16 cellular contexts compared by ENCODE assay signal in genomic region chr17:5184284-5184683, GRCh38. TPM values are rescaled to one million over a fixed set of nuclear protein-coding genes. Genes with fewer than 3 reads are reported as not detected.
"Had no signal": no experiment of that assay in that cellular context is flagged by ENCODE, and none has a peak within 500 bp of the region (broad histone marks: within the 10 kb centered on the region; RNA-seq: fewer than 3 reads in every experiment).

No MANE protein-coding gene starts in this region.

- H3K27me3 Mint-ChIP-seq: activated naive CD4-positive, alpha-beta T cell treated with anti-CD3 and anti-CD28 coated beads, Interleukin-2, amount 10 ng/mL, durations not matched to agents 7 days and 5 days had no signal

- H3K27ac Mint-ChIP-seq: activated naive CD4-positive, alpha-beta T cell treated with anti-CD3 and anti-CD28 coated beads, Interleukin-2, amount 10 ng/mL, durations not matched to agents 7 days and 5 days; nephron progenitor cell; T-helper 2 cell treated with Interferon-gamma antibody and Interleukin-4, amounts not matched to agents 5 μg/mL and 100 μg/mL, for 36 hours had no signal

- H3K4me3 Mint-ChIP-seq: activated naive CD4-positive, alpha-beta T cell treated with anti-CD3 and anti-CD28 coated beads, Interleukin-2, amount 10 ng/mL, durations not matched to agents 7 days and 5 days; nephron progenitor cell; T-helper 2 cell treated with Interferon-gamma antibody and Interleukin-4, amounts not matched to agents 5 μg/mL and 100 μg/mL, for 36 hours had no signal

- H3K4me1 ChIP-seq: psoas muscle, right lobe of liver, SJCRH30, tibial nerve had no signal

- ATAC-seq: activated CD4-positive, CD25-positive, alpha-beta regulatory T cell treated with anti-CD3 and anti-CD28 coated beads, Interleukin-2, amount 50 U/mL, for 24 hours; esophagus mucosa; mucosa of descending colon; psoas muscle; right lobe of liver had no signal

- H3K27me3 ChIP-seq: right lobe of liver, SJCRH30, tibial nerve had no signal

- H3K27ac ChIP-seq: psoas muscle, right lobe of liver, SJCRH30, tibial nerve had no signal

- H3K4me3 ChIP-seq: mucosa of descending colon, psoas muscle, right lobe of liver, SJCRH30, tibial nerve had no signal

- DNase-seq: activated naive CD4-positive, alpha-beta T cell treated with anti-CD3 and anti-CD28 coated beads, Interleukin-2, amount 10 ng/mL, durations not matched to agents 7 days and 5 days; central memory CD4-positive, alpha-beta T cell; dermis blood vessel endothelial cell; hypothalamus; mammary epithelial cell; mucosa of descending colon; nephron progenitor cell; psoas muscle; right lobe of liver; SJCRH30; stimulated activated CD4-positive, alpha-beta T cell treated with anti-CD3 and anti-CD28 coated beads, Interleukin-2, amount 100 ng/mL, for 24 hours had no signal

- H3K4me1 Mint-ChIP-seq: nephron progenitor cell had no signal

RNA-seq across cellular contexts. Expression of gene SCIMP, which starts 50.4 kb away (rescaled TPM):
- total RNA-seq: dermis blood vessel endothelial cell, glomerular endothelial cell, mammary epithelial cell, SJCRH30 had no signal
- polyA plus RNA-seq: mammary epithelial cell had no signal
